In genomic region chr2:142874293-142874814, GRCh38 we compare ENCODE assay signal across 8 cellular contexts. TPM values are rescaled to one million over a fixed set of nuclear protein-coding genes. Genes with fewer than 3 reads are reported as not detected.
DNase-seq lines count a peak whose midpoint lies in the region; ATAC-seq and TF ChIP-seq lines count a peak whose summit lies in the region.

No MANE protein-coding gene starts in this region.

- no peak overlapping the region for H3K4me3 ChIP-seq in stomach

- TF ChIP-seq POLR2A in stomach (IDR thresholded peaks at IDR 0.05), result no peak

- peak; percentile 20 for ATAC-seq in GM21717 (IDR thresholded peaks at IDR 0.05; ENCODE audit: unreplicated experiment)

- H3K27me3 ChIP-seq in stomach, result no peaks in the 10 kb centered on the region

- peaks cover 0 to 8% (median 7%) of the 10 kb centered on the region in 4 donors for H3K4me1 ChIP-seq in stomach

- H3K9me3 ChIP-seq in stomach, result no peaks in the 10 kb centered on the region

- no peaks in the 10 kb centered on the region for H3K36me3 ChIP-seq in stomach

- peak; percentile 32 for DNase-seq in SIG-M5 (lab: John Stamatoyannopoulos, UW)
- DNase-seq in glomerular endothelial cell (ENCODE audit: extremely low read depth, low read depth, low spot score), result peak; percentile 60
- peak; percentile 58 for DNase-seq in stomach
- no peak for DNase-seq in NCI-H748 treated with DMSO at 0.1 percent for 48 hours (lab: John Stamatoyannopoulos, UW)
- DNase-seq in epidermal melanocyte (ENCODE audit: insufficient read length, low spot score), result no peak
- DNase-seq in activated T-cell treated with anti-CD3 and anti-CD28 coated beads, Interleukin-2, amount 50 U/mL, for 1 hour, result no peak
- DNase-seq in GM13976 (ENCODE audit: low spot score), result no peak

- intact Hi-C loops in stomach (cut with DNase I; ENCODE audit: low total_unique reads), result no loop called here

- H3K27ac ChIP-seq in stomach, result peak overlapping the region in 4 of 5 donors; percentile 51 to 86 (median 63)

- TF ChIP-seq EP300 in stomach (IDR thresholded peaks at IDR 0.05), result no peak

- in situ Hi-C loops in GM13976 (cut with MboI; ENCODE audit: low sequenced_read_pairs, unreplicated experiment), result no loop called here

- no peak for TF ChIP-seq CTCF in stomach (IDR thresholded peaks at IDR 0.05)
- TF ChIP-seq CTCF in GM13976 (IDR thresholded peaks at IDR 0.05; ENCODE audit: borderline replicate concordance, control extremely low read depth, extremely low read depth, insufficient read depth, missing control alignments), result no peak

- WGBS in stomach, 5 donors, result 7 to 25% (median 25%) methylated on average over 2 of the region's 2 CpGs

RNA-seq across cellular contexts. Expression of gene KYNU, which starts 3.1 kb away (rescaled TPM):
- total RNA-seq in glomerular endothelial cell (under 0.01 and 4.0 TPM in 2 replicates), stomach (10 to 100 TPM in 1 of 5 donors, 1 to 10 TPM in 3, not detected in 1; 2.2 to 39.4 (median 7.5) TPM)
- polyA plus RNA-seq in stomach, result 1 to 10 TPM; 2.1 to 3.9 (median 2.9) TPM

Comparison
In these comparisons a context has a peak if more than half of its experiments do, and no peak if none do; other contexts are left out.
1. DNase-seq: peak in SIG-M5 (single experiment), glomerular endothelial cell (single experiment) and stomach (single experiment); none in NCI-H748 treated with DMSO at 0.1 percent for 48 hours (single experiment), epidermal melanocyte (single experiment), activated T-cell treated with anti-CD3 and anti-CD28 coated beads, Interleukin-2, amount 50 U/mL, for 1 hour (single experiment) and GM13976 (single experiment).